Comparison of ENCODE assay signal across 9 cellular contexts in genomic region chr7:66629659-66630058, GRCh38. TPM values are rescaled to one million over a fixed set of nuclear protein-coding genes. Genes with fewer than 3 reads are reported as not detected.
DNase-seq lines count a peak whose midpoint lies in the region; ATAC-seq, FAIRE-seq and TF ChIP-seq lines count a peak whose summit lies in the region.
"Had no signal": no experiment of that assay in that cellular context is flagged by ENCODE, and none has a peak within 500 bp of the region (broad histone marks: within the 10 kb centered on the region; RNA-seq: fewer than 3 reads in every experiment).

No MANE protein-coding gene starts in this region.

- H3K4me3 Mint-ChIP-seq in Caco-2 (ENCODE audit: unreplicated experiment) = peak overlapping the region; percentile 81

- no peak for TF ChIP-seq CTCF in Caco-2 (IDR thresholded peaks at IDR 0.05; ENCODE audit: insufficient read depth in 1 of 2, low read depth in 1 of 2, low read length in 1 of 2, severe bottlenecking in 1 of 2, unreplicated experiment in 1 of 2)
- no peak for TF ChIP-seq CTCF in esophagus squamous epithelium (IDR thresholded peaks at IDR 0.05)

- H3K9ac ChIP-seq in rectal smooth muscle tissue (ENCODE audit: low read length) = peak overlapping the region; percentile 24

- no TSS peak for BruUV-seq in Caco-2 (replicated peaks; lab: Mats Ljungman, UMichigan)

- POLR2A ChIA-PET in Caco-2 (lab: Charles Lee) = no interaction called here

- no peak for FAIRE-seq in H54 (lab: Jason Lieb, UNC)

- H3K4me1 ChIP-seq in Caco-2 = peaks cover 6% of the 10 kb centered on the region; the same call in 1 of the 2 replicates
- 0 out of 2 replicates have a peak, but pooled peaks cover 9% of the 10 kb centered on the region for H3K4me1 ChIP-seq in SJSA1 (replicated peaks)
- peaks cover 5 to 47% (median 15%) of the 10 kb centered on the region in 3 donors for H3K4me1 ChIP-seq in esophagus squamous epithelium
- peaks cover 7% of the 10 kb centered on the region for H3K4me1 ChIP-seq in rectal smooth muscle tissue (ENCODE audit: control insufficient read depth, insufficient read depth, low read length)

- no peak for DNase-seq in Caco-2
- DNase-seq in SJSA1 (ENCODE audit: low read depth in 1 of 2, low spot score in 2 of 2) = no peak
- DNase-seq in esophagus squamous epithelium (lab: John Stamatoyannopoulos, UW) = no peak
- no peak for DNase-seq in erythroblast (lab: John Stamatoyannopoulos, UW)
- DNase-seq in H54 (ENCODE audit: insufficient read length, low spot score) = no peak
- DNase-seq in EL = no peak
- DNase-seq: T1000 had no signal

- H3K4me1 Mint-ChIP-seq in Caco-2 (ENCODE audit: low read depth, unreplicated experiment) = peaks cover 7% of the 10 kb centered on the region

- H3K27me3 Mint-ChIP-seq in Caco-2 (ENCODE audit: insufficient read depth, unreplicated experiment) = no peaks in the 10 kb centered on the region

- no peaks in the 10 kb centered on the region for H3K9me3 ChIP-seq in Caco-2
- no peaks in the 10 kb centered on the region for H3K9me3 ChIP-seq in SJSA1 (replicated peaks)
- H3K9me3 ChIP-seq in esophagus squamous epithelium = no peaks in the 10 kb centered on the region

- intact Hi-C loops in Caco-2 (cut with micrococcal nuclease; ENCODE audit: unreplicated experiment) = loop anchor here (2.0 kb wide), 1 partner anchor 37 kb away; no protein-coding TSS in a partner anchor
- intact Hi-C loops in esophagus squamous epithelium (cut with DNase I) = no loop called here

- no peak for ATAC-seq in HG02588 (IDR thresholded peaks at IDR 0.05; ENCODE audit: unreplicated experiment)

- no peaks in the 10 kb centered on the region for H3K9me3 Mint-ChIP-seq in Caco-2 (ENCODE audit: unreplicated experiment)

- WGBS in esophagus squamous epithelium, 2 donors = 58 to 71% methylated on average over 4 to 5 of the region's 5 CpGs

- TF ChIP-seq POLR2A in esophagus squamous epithelium (IDR thresholded peaks at IDR 0.05) (no peak), erythroblast (IDR thresholded peaks at IDR 0.05; ENCODE audit: low read length) (no peak), H54 (IDR thresholded peaks at IDR 0.05; ENCODE audit: low read depth, low read length) (no peak)

- CTCF ChIA-PET in Caco-2 (lab: Charles Lee) = no interaction called here

- H3K36me3 ChIP-seq in Caco-2 (ENCODE audit: control insufficient read depth, insufficient read depth, low read length) (no peaks in the 10 kb centered on the region), SJSA1 (0 out of 2 replicates have a peak, but pooled peaks cover 3% of the 10 kb centered on the region), esophagus squamous epithelium (peaks cover 0 to 17% (median 0%) of the 10 kb centered on the region in 3 donors), rectal smooth muscle tissue (ENCODE audit: control insufficient read depth, insufficient read depth, low read length) (peaks cover 5% of the 10 kb centered on the region)

- H3K4me3 ChIP-seq in Caco-2 (ENCODE audit: low read depth, low read length) (peak overlapping the region; percentile 78), SJSA1 (peak overlapping the region; percentile 72), esophagus squamous epithelium (peak overlapping the region; percentile 69 to 96 (median 82)), rectal smooth muscle tissue (ENCODE audit: low read length) (peak overlapping the region; percentile 72)

- peaks cover 28% of the 10 kb centered on the region for H3K36me3 Mint-ChIP-seq in Caco-2 (ENCODE audit: insufficient read depth, unreplicated experiment)

- H3K27me3 ChIP-seq in Caco-2 (replicated peaks; ENCODE audit: control insufficient read depth, insufficient read depth, low read length) (no peaks in the 10 kb centered on the region), SJSA1 (replicated peaks) (no peaks in the 10 kb centered on the region), esophagus squamous epithelium (no peaks in the 10 kb centered on the region), rectal smooth muscle tissue (ENCODE audit: control insufficient read depth, insufficient read depth, low read length) (no peaks in the 10 kb centered on the region)

- H3K27ac ChIP-seq in SJSA1 (no peak overlapping the region), esophagus squamous epithelium (peak overlapping the region; percentile 90 to 99 (median 97)), rectal smooth muscle tissue (ENCODE audit: low read depth, low read length) (peak overlapping the region; percentile 97)

- no peak overlapping the region for H3K27ac Mint-ChIP-seq in Caco-2 (ENCODE audit: unreplicated experiment)

RNA-seq across cellular contexts. Expression of gene KCTD7, which starts 1.0 kb away (rescaled TPM):
- total RNA-seq in Caco-2 (2022) (17.0 and 17.3 TPM in 2 replicates), esophagus squamous epithelium (1 to 10 TPM in 3 of 4 donors, under 1 TPM in 1; 0.99 to 6.1 (median 3.5) TPM)
- 6.0 and 12.3 TPM in 2 replicates for total RNA-seq in SJSA1 (2014; rRNA removed; shearing (Covaris generic))
